In the genomic region with DNA sequence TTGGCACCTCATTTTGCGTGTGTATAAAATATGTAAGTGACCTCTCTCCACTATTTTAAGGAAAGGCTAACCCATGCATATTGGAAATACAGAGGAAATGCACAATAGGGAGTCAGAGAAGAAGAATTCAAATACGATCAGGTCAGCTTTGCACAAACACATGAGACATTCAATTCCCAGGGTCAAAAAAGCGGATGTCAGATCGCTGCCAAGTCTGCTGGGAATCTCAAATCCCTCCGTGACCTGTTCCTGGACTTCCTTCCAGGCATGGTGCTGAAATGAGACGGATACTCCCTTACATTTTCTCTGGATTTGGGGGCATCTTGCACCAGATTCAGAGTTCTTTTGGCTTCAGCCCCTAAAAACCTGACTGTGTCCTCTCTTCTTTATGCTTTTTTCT, we compare ENCODE assay signal across 13 cellular contexts.
DNase-seq lines count a peak whose midpoint lies in the region; ATAC-seq, FAIRE-seq and TF ChIP-seq lines count a peak whose summit lies in the region.
"Had no signal": no experiment of that assay in that cellular context is flagged by ENCODE, and none has a peak within 500 bp of the region (broad histone marks: within the 10 kb centered on the region; RNA-seq: fewer than 3 reads in every experiment).

No MANE protein-coding gene starts in this region.

- FAIRE-seq in endothelial cell of umbilical vein (lab: Jason Lieb, UNC) = peak; percentile 65
- FAIRE-seq: GM18507, H54 had no signal

- H3K36me3 ChIP-seq in endothelial cell of umbilical vein (ENCODE audit: control insufficient read depth in 2 of 2, extremely low read depth in 1 of 2, insufficient read depth in 2 of 2, low read length in 2 of 2) = no peaks in the 10 kb centered on the region
- H3K36me3 ChIP-seq in right lobe of liver = no peaks in the 10 kb centered on the region
- no peaks in the 10 kb centered on the region for H3K36me3 ChIP-seq in SK-N-SH (replicated peaks in 1 of 2; ENCODE audit: control insufficient read depth in 1 of 2, insufficient read depth in 2 of 2, low read length in 1 of 2)

- no peaks in the 10 kb centered on the region for H3F3A ChIP-seq in SK-N-SH (replicated peaks; ENCODE audit: insufficient read depth)

- H4K20me1 ChIP-seq in endothelial cell of umbilical vein (replicated peaks; ENCODE audit: control insufficient read depth, extremely low read depth, insufficient read depth, low read length) (no peaks in the 10 kb centered on the region), SK-N-SH (ENCODE audit: insufficient read depth) (no peaks in the 10 kb centered on the region)

- H3K9me1 ChIP-seq in endothelial cell of umbilical vein (replicated peaks; ENCODE audit: control insufficient read depth, extremely low read depth, insufficient read depth, low read length) = no peaks in the 10 kb centered on the region

- H3K4me2 ChIP-seq in endothelial cell of umbilical vein (ENCODE audit: insufficient read depth, low read length) (peak overlapping the region; percentile 10), SK-N-SH (no peak overlapping the region)

- H3K27me3 ChIP-seq in right cardiac atrium (ENCODE audit: control insufficient read depth, insufficient read depth) (no peaks in the 10 kb centered on the region), endothelial cell of umbilical vein (ENCODE audit: control insufficient read depth in 2 of 2, insufficient read depth in 2 of 2, low read length in 2 of 2) (peaks cover 0 to 4% of the 10 kb centered on the region in 2 experiments), right lobe of liver (no peaks in the 10 kb centered on the region), SK-N-SH (ENCODE audit: insufficient read depth) (peaks cover 5% of the 10 kb centered on the region; the same call in 1 of the 2 replicates)

- DNase-seq in left ventricle myocardium superior = no peak
- no peak for DNase-seq in right cardiac atrium
- DNase-seq in endothelial cell of umbilical vein (ENCODE audit: low read depth, low spot score) = peak; percentile 19
- DNase-seq in right lobe of liver = no peak
- DNase-seq in NCI-H1092 treated with DMSO at 0.1 percent for 48 hours (lab: John Stamatoyannopoulos, UW) = no peak
- DNase-seq in SK-N-SH = no peak
- no peak for DNase-seq in SW480 (ENCODE audit: low spot score)
- DNase-seq: CD8-positive, alpha-beta memory T cell; DMS53 had no signal

- H3K9me3 ChIP-seq in right cardiac atrium (ENCODE audit: control insufficient read depth, low read length) (no peaks in the 10 kb centered on the region), endothelial cell of umbilical vein (replicated peaks; ENCODE audit: control insufficient read depth, insufficient read depth, low read length) (no peaks in the 10 kb centered on the region), right lobe of liver (no peaks in the 10 kb centered on the region), SK-N-SH (no peaks in the 10 kb centered on the region)

- intact Hi-C loops in left ventricle myocardium superior (cut with micrococcal nuclease) (loop anchor here (5.0 to 10.0 kb wide), 3 partner anchors 90 to 743 kb away; a partner anchor contains a TSS), right cardiac atrium (cut with DNase I) (loop anchor here in 2 of 4 donors (10.0 kb wide), 2 partner anchors 257 to 743 kb away; a partner anchor contains a TSS), endothelial cell of umbilical vein (cut with micrococcal nuclease) (loop anchor here (1.0 to 5.0 kb wide), 3 partner anchors 50 to 590 kb away; no protein-coding TSS in a partner anchor), right lobe of liver (cut with DNase I) (loop anchor here in 1 of 2 donors (10.0 kb wide), 1 partner anchor 743 kb away; a partner anchor contains a TSS)

- TF ChIP-seq EP300 in SK-N-SH (IDR thresholded peaks at IDR 0.05; ENCODE audit: borderline replicate concordance in 1 of 2, low read depth in 1 of 2, low read length in 1 of 2) = no peak

- H2AFZ ChIP-seq in endothelial cell of umbilical vein (ENCODE audit: low read depth, low read length) (no peak overlapping the region), SK-N-SH (ENCODE audit: low read depth) (no peak overlapping the region)

- dilution Hi-C loops in endothelial cell of umbilical vein (cut with MboI; ENCODE audit: extremely low pct_ligation_motif_present, low sequenced_read_pairs) = no loop called here

- no peaks in the 10 kb centered on the region for H3K4me1 ChIP-seq in right cardiac atrium (ENCODE audit: control insufficient read depth, insufficient read depth, low read length)
- peaks cover 11% of the 10 kb centered on the region for H3K4me1 ChIP-seq in endothelial cell of umbilical vein (ENCODE audit: control insufficient read depth, extremely low read depth, insufficient read depth, low read length)
- no peaks in the 10 kb centered on the region for H3K4me1 ChIP-seq in right lobe of liver
- H3K4me1 ChIP-seq in SK-N-SH (ENCODE audit: control insufficient read depth in 1 of 2, insufficient read depth in 2 of 2, low read depth in 1 of 2, low read length in 1 of 2) = no peaks in the 10 kb centered on the region

- no peak for TF ChIP-seq CTCF in endothelial cell of umbilical vein (IDR thresholded peaks at IDR 0.05; ENCODE audit: extremely low read depth in 1 of 2, insufficient read depth in 1 of 2, low read depth in 1 of 2, low read length in 2 of 2)
- no peak for TF ChIP-seq CTCF in right lobe of liver (IDR thresholded peaks at IDR 0.05)
- no peak for TF ChIP-seq CTCF in SK-N-SH (IDR thresholded peaks at IDR 0.05)

- no peak overlapping the region for H3K27ac ChIP-seq in right cardiac atrium (ENCODE audit: low read length)
- H3K27ac ChIP-seq in endothelial cell of umbilical vein (ENCODE audit: insufficient read depth, low read depth, low read length) = peak overlapping the region; percentile 17
- no peak overlapping the region for H3K27ac ChIP-seq in right lobe of liver
- no peak overlapping the region for H3K27ac ChIP-seq in SK-N-SH (ENCODE audit: low read depth in 2 of 2, low read length in 1 of 2)
- H3K27ac ChIP-seq: 22Rv1 had no signal

- H3K4me3 ChIP-seq in right cardiac atrium (ENCODE audit: low read length) (no peak overlapping the region), endothelial cell of umbilical vein (replicated peaks in 1 of 3; ENCODE audit: insufficient read depth in 1 of 3, low read depth in 1 of 3, low read length in 3 of 3) (no peak overlapping the region), right lobe of liver (no peak overlapping the region), SK-N-SH (ENCODE audit: low read depth in 2 of 2, low read length in 1 of 2) (no peak overlapping the region)

- H3K9ac ChIP-seq in endothelial cell of umbilical vein (replicated peaks; ENCODE audit: extremely low read depth, insufficient read depth, low read length) (no peak overlapping the region), SK-N-SH (no peak overlapping the region)

- CTCF ChIA-PET in endothelial cell of umbilical vein (lab: Charles Lee) (interaction anchor here (3.2 kb wide), 1 partner anchor 1015 kb away, joined by 15 read pairs; no protein-coding TSS in a partner anchor), SK-N-SH (lab: Yijun Ruan, JAX) (interaction anchor here (0.8 kb wide), 1 partner anchor 262 kb away, joined by 3 read pairs; no protein-coding TSS in a partner anchor)

- H3K9me2 ChIP-seq in SK-N-SH = no peaks in the 10 kb centered on the region

- WGBS in right cardiac atrium = 38% methylated on average over 6 of the region's 6 CpGs
- 57% methylated on average over 4 of the region's 6 CpGs for WGBS in right lobe of liver (ENCODE audit: insufficient coverage, low coverage, low lambda C conversion rate, missing lambda C conversion rate)
- WGBS in SK-N-SH (ENCODE audit: low lambda C conversion rate) = 39% methylated on average over 6 of the region's 6 CpGs

- ATAC-seq in left ventricle myocardium superior (peak; percentile 24), right cardiac atrium (no peak), right lobe of liver (peak; percentile 42 to 71 (median 46))
- ATAC-seq: HCT116 had no signal

- POLR2A ChIA-PET in endothelial cell of umbilical vein (lab: Charles Lee) = no interaction called here
- POLR2A ChIA-PET in SK-N-SH (lab: Yijun Ruan, JAX) = no interaction called here

- TF ChIP-seq POLR2A in endothelial cell of umbilical vein (IDR thresholded peaks at IDR 0.05; ENCODE audit: low read depth, low read length) = no peak
- TF ChIP-seq POLR2A in right lobe of liver (IDR thresholded peaks at IDR 0.05) = no peak

- no peak for TF ChIP-seq RAD21 in SK-N-SH (IDR thresholded peaks at IDR 0.05; ENCODE audit: low read length)

- BruUV-seq in endothelial cell of umbilical vein (replicated peaks; lab: Mats Ljungman, UMichigan) = no TSS peak

- no peaks in the 10 kb centered on the region for H3K79me2 ChIP-seq in endothelial cell of umbilical vein (ENCODE audit: control insufficient read depth, insufficient read depth, low read length)
- no peaks in the 10 kb centered on the region for H3K79me2 ChIP-seq in SK-N-SH (ENCODE audit: insufficient read depth)

TF ChIP-seq in endothelial cell of umbilical vein, 7 proteins besides CTCF, POLR2A, EP300 and RAD21:
- TF ChIP-seq JUN (IDR thresholded peaks at IDR 0.05; ENCODE audit: borderline replicate concordance, insufficient read depth, insufficient read length, low read depth) (no peak), POLR2AphosphoS5 (IDR thresholded peaks at IDR 0.05; ENCODE audit: insufficient read depth, low read depth, low read length) (peak; percentile 19)

TF ChIP-seq in SK-N-SH, 30 proteins besides CTCF, POLR2A, EP300 and RAD21 (continues in another document):
- TF ChIP-seq FOXJ3 (CRISPR knock-in tag; IDR thresholded peaks at IDR 0.05) (no peak), MXI1 (IDR thresholded peaks at IDR 0.05; ENCODE audit: low read depth, low read length) (no peak)

Comparison
In these comparisons a context has a peak if more than half of its experiments do, and no peak if none do; other contexts are left out.
1. ATAC-seq: peak in left ventricle myocardium superior (single experiment) and right lobe of liver (4 of 4); none in right cardiac atrium (0 of 2).